Comparison of ENCODE assay signal across 8 cellular contexts in genomic region chr3:52238193-52238760, GRCh38. TPM values are rescaled to one million over a fixed set of nuclear protein-coding genes. Genes with fewer than 3 reads are reported as not detected.
A peak's percentile ranks its signal among the peaks of the same experiment; 100 is the strongest.
DNase-seq lines count a peak whose midpoint lies in the region; ATAC-seq, FAIRE-seq and TF ChIP-seq lines count a peak whose summit lies in the region.

No MANE protein-coding gene starts in this region.

- intact Hi-C loops in kidney (cut with DNase I), result no loop called here

- no peaks in the 10 kb centered on the region for H3K36me3 ChIP-seq in kidney (ENCODE audit: control insufficient read depth in 1 of 2, insufficient read depth in 2 of 2, low read length in 2 of 2)

- peak overlapping the region; percentile 92 for H3K27ac Mint-ChIP-seq in activated naive CD8-positive, alpha-beta T cell treated with anti-CD3 and anti-CD28 coated beads, Interleukin-2, amount 10 ng/mL, durations not matched to agents 7 days and 5 days

- peaks cover 55% of the 10 kb centered on the region for H3K4me1 Mint-ChIP-seq in activated naive CD8-positive, alpha-beta T cell treated with anti-CD3 and anti-CD28 coated beads, Interleukin-2, amount 10 ng/mL, durations not matched to agents 7 days and 5 days

- H3K27ac ChIP-seq in kidney (ENCODE audit: low read depth in 2 of 2, low read length in 2 of 2), result peak overlapping the region; percentile 86 to 87

- no peaks in the 10 kb centered on the region for H3K9me3 Mint-ChIP-seq in activated naive CD8-positive, alpha-beta T cell treated with anti-CD3 and anti-CD28 coated beads, Interleukin-2, amount 10 ng/mL, durations not matched to agents 7 days and 5 days

- H3K9ac ChIP-seq in kidney (ENCODE audit: low read length in 2 of 2), result peak overlapping the region; percentile 54 to 73

- peaks cover 13 to 30% of the 10 kb centered on the region in 2 donors for H3K4me1 ChIP-seq in kidney (ENCODE audit: control insufficient read depth in 1 of 2, insufficient read depth in 1 of 2, low read depth in 1 of 2, low read length in 2 of 2)

- no peak for TF ChIP-seq CTCF in kidney (IDR thresholded peaks at IDR 0.05; ENCODE audit: borderline replicate concordance, extremely low read depth, insufficient read depth)

- no peaks in the 10 kb centered on the region for H3K27me3 Mint-ChIP-seq in activated naive CD8-positive, alpha-beta T cell treated with anti-CD3 and anti-CD28 coated beads, Interleukin-2, amount 10 ng/mL, durations not matched to agents 7 days and 5 days

- no peaks in the 10 kb centered on the region for H3K9me3 ChIP-seq in kidney (ENCODE audit: control insufficient read depth in 1 of 2, low read length in 2 of 2)

- H3K4me3 ChIP-seq in GM08714 (ENCODE audit: low read length) (peak overlapping the region; percentile 77), kidney (ENCODE audit: low read length in 2 of 2) (peak overlapping the region; percentile 93 to 97)

- DNase-seq in activated naive CD8-positive, alpha-beta T cell treated with anti-CD3 and anti-CD28 coated beads, Interleukin-2, amount 10 ng/mL, durations not matched to agents 7 days and 5 days, result no peak
- no peak for DNase-seq in kidney
- DNase-seq in superior temporal gyrus (ENCODE audit: extremely low spot score), result peak; percentile 37
- DNase-seq in mesenteric fat pad (ENCODE audit: low spot score), result no peak
- DNase-seq in HUDEP-2 (lab: John Stamatoyannopoulos, UW; ENCODE audit: unreplicated experiment in 76 of 76), result no peak

- H3K4me3 Mint-ChIP-seq in activated naive CD8-positive, alpha-beta T cell treated with anti-CD3 and anti-CD28 coated beads, Interleukin-2, amount 10 ng/mL, durations not matched to agents 7 days and 5 days, result peak overlapping the region; percentile 99

- FAIRE-seq in kidney (lab: Jason Lieb, UNC), result no peak

- POLR2A ChIA-PET in activated naive CD8-positive, alpha-beta T cell treated with anti-CD3 and anti-CD28 coated beads, Interleukin-2, amount 10 ng/mL, durations not matched to agents 7 days and 5 days (lab: Charles Lee), result interaction anchor here (0.6 to 30.7 kb wide), 7 partner anchors 14 to 242 kb away, joined by 3 to 1053 read pairs (median 4); partner anchors contain the start of genes GLYCTK, RPL29, TLR9 and WDR82

- H3K36me3 Mint-ChIP-seq in activated naive CD8-positive, alpha-beta T cell treated with anti-CD3 and anti-CD28 coated beads, Interleukin-2, amount 10 ng/mL, durations not matched to agents 7 days and 5 days, result peaks cover 22% of the 10 kb centered on the region

- ATAC-seq in HG03378 (IDR thresholded peaks at IDR 0.05; ENCODE audit: unreplicated experiment), result peak; percentile 4
- no peak for ATAC-seq in activated naive CD8-positive, alpha-beta T cell treated with anti-CD3 and anti-CD28 coated beads, Interleukin-2, amount 10 ng/mL, durations not matched to agents 7 days and 5 days (ENCODE audit: low read depth)
- no peak for ATAC-seq in GM18867 (IDR thresholded peaks at IDR 0.05; ENCODE audit: unreplicated experiment)

RNA-seq across cellular contexts. Expression of gene TWF2, which starts 0.7 kb away (rescaled TPM):
- total RNA-seq in activated naive CD8-positive, alpha-beta T cell treated with anti-CD3 and anti-CD28 coated beads, Interleukin-2, amount 10 ng/mL, durations not matched to agents 7 days and 5 days, result 100 to 1,000 TPM; 118 to 122 TPM
- 59.9 TPM for total RNA-seq in kidney
- 44.0 TPM for polyA plus RNA-seq in kidney (ENCODE audit: insufficient read depth, low read depth, low replicate concordance)
- 52.4 TPM for total RNA-seq in mesenteric fat pad

RNA-seq across cellular contexts. Expression of gene PPM1M, which starts 7.3 kb away (rescaled TPM):
- 100 to 1,000 TPM; 101 to 105 TPM for total RNA-seq in activated naive CD8-positive, alpha-beta T cell treated with anti-CD3 and anti-CD28 coated beads, Interleukin-2, amount 10 ng/mL, durations not matched to agents 7 days and 5 days
- total RNA-seq in kidney (32.5 TPM), mesenteric fat pad (26.8 TPM)
- polyA plus RNA-seq in kidney (ENCODE audit: insufficient read depth, low read depth, low replicate concordance), result 23.2 TPM

RNA-seq across cellular contexts. Expression of gene TLR9, which starts 12.8 kb away (rescaled TPM):
- 1 to 10 TPM; 1.6 to 2.0 TPM for total RNA-seq in activated naive CD8-positive, alpha-beta T cell treated with anti-CD3 and anti-CD28 coated beads, Interleukin-2, amount 10 ng/mL, durations not matched to agents 7 days and 5 days
- total RNA-seq in kidney (0.94 TPM), mesenteric fat pad (0.19 TPM)
- not detected for polyA plus RNA-seq in kidney (ENCODE audit: insufficient read depth, low read depth, low replicate concordance)

RNA-seq across cellular contexts. Expression of gene WDR82, which starts 40.2 kb away (rescaled TPM):
- total RNA-seq in activated naive CD8-positive, alpha-beta T cell treated with anti-CD3 and anti-CD28 coated beads, Interleukin-2, amount 10 ng/mL, durations not matched to agents 7 days and 5 days, result 100 to 1,000 TPM; 134 to 140 TPM
- total RNA-seq in kidney, result 75.8 TPM
- 20.9 TPM for polyA plus RNA-seq in kidney (ENCODE audit: insufficient read depth, low read depth, low replicate concordance)
- total RNA-seq in mesenteric fat pad, result 52.7 TPM

RNA-seq across cellular contexts. Expression of gene ALAS1, which starts 40.3 kb away (rescaled TPM):
- 10 to 100 TPM; 46.9 to 50.1 TPM for total RNA-seq in activated naive CD8-positive, alpha-beta T cell treated with anti-CD3 and anti-CD28 coated beads, Interleukin-2, amount 10 ng/mL, durations not matched to agents 7 days and 5 days
- total RNA-seq in kidney, result 42.8 TPM
- 77.2 TPM for polyA plus RNA-seq in kidney (ENCODE audit: insufficient read depth, low read depth, low replicate concordance)
- 134 TPM for total RNA-seq in mesenteric fat pad
